18 cellular contexts compared by ENCODE assay signal in genomic region chr4:124278477-124278876, GRCh38.
DNase-seq lines count a peak whose midpoint lies in the region; ATAC-seq, FAIRE-seq and TF ChIP-seq lines count a peak whose summit lies in the region.
"Had no signal": no experiment of that assay in that cellular context is flagged by ENCODE, and none has a peak within 500 bp of the region (broad histone marks: within the 10 kb centered on the region; RNA-seq: fewer than 3 reads in every experiment).

No MANE protein-coding gene starts in this region.

- H3K9me1 ChIP-seq in keratinocyte (ENCODE audit: control insufficient read depth, extremely low read depth, insufficient read depth, low read length) = no peaks in the 10 kb centered on the region

- dilution Hi-C loops in keratinocyte (cut with MboI; ENCODE audit: extremely low pct_ligation_motif_present, low sequenced_read_pairs) = no loop called here

- no peaks in the 10 kb centered on the region for H3K36me3 Mint-ChIP-seq in Calu3 (ENCODE audit: insufficient read depth, unreplicated experiment)
- H3K36me3 Mint-ChIP-seq: brain had no signal

- intact Hi-C loops in Calu3 (cut with micrococcal nuclease; ENCODE audit: unreplicated experiment) = loop anchor here (2.0 kb wide), 1 partner anchor 36 kb away; no protein-coding TSS in a partner anchor
- intact Hi-C loops in kidney (cut with DNase I) = no loop called here

- H3K9ac ChIP-seq in HUES6 (ENCODE audit: low read length) (peak overlapping the region; percentile 50), keratinocyte (ENCODE audit: control insufficient read depth, extremely low read depth, insufficient read depth, low read length) (no peak overlapping the region), kidney (ENCODE audit: low read length in 2 of 2) (no peak overlapping the region)

- in situ Hi-C loops in astrocyte of the spinal cord (cut with HindIII; ENCODE audit: low sequenced_read_pairs) = no loop called here

- H3K36me3 ChIP-seq in HUES6 (ENCODE audit: control insufficient read depth, insufficient read depth, low read length) = no peaks in the 10 kb centered on the region
- H3K36me3 ChIP-seq in keratinocyte (ENCODE audit: control insufficient read depth in 2 of 2, extremely low read depth in 1 of 2, insufficient read depth in 2 of 2, low read length in 2 of 2) = no peaks in the 10 kb centered on the region
- H3K36me3 ChIP-seq in kidney (ENCODE audit: control insufficient read depth in 1 of 2, insufficient read depth in 2 of 2, low read length in 2 of 2) = no peaks in the 10 kb centered on the region
- H3K36me3 ChIP-seq: gastrocnemius medialis, WERI-Rb-1 had no signal

- DNase-seq in Calu3 = peak; percentile 46
- peak; percentile 19 for DNase-seq in astrocyte of the spinal cord (ENCODE audit: low read depth, low spot score)
- DNase-seq in keratinocyte (ENCODE audit: low read depth, low spot score) = no peak
- no peak for DNase-seq in NCI-H2107 treated with DMSO at 0.1 percent for 48 hours (lab: John Stamatoyannopoulos, UW; ENCODE audit: unreplicated experiment)
- no peak for DNase-seq in kidney
- DNase-seq: DMS153; effector CD8-positive, alpha-beta T cell; gastrocnemius medialis; midbrain; NCI-H1092; NK-92 treated with Interleukin-12 subunit alpha and Interleukin-12 subunit beta, amount 100 ng/mL, for 24 hours; small intestine; WERI-Rb-1 had no signal

- CTCF ChIA-PET in Calu3 (lab: Charles Lee) = no interaction called here

- no TSS peak for BruUV-seq in Calu3 (replicated peaks; lab: Mats Ljungman, UMichigan)

- H3K27me3 Mint-ChIP-seq in Calu3 (ENCODE audit: unreplicated experiment) = no peaks in the 10 kb centered on the region
- H3K27me3 Mint-ChIP-seq: brain had no signal

- no peaks in the 10 kb centered on the region for H3K27me3 ChIP-seq in HUES6 (ENCODE audit: control insufficient read depth, insufficient read depth, low read length)
- H3K27me3 ChIP-seq in keratinocyte (ENCODE audit: control insufficient read depth, extremely low read depth, insufficient read depth, low read length) = no peaks in the 10 kb centered on the region
- H3K27me3 ChIP-seq: gastrocnemius medialis had no signal

- no peaks in the 10 kb centered on the region for H4K20me1 ChIP-seq in keratinocyte (ENCODE audit: control insufficient read depth, extremely low read depth, insufficient read depth, low read length)

- H3K4me3 ChIP-seq in HUES6 (ENCODE audit: low read depth, low read length) = no peak overlapping the region
- no peak overlapping the region for H3K4me3 ChIP-seq in astrocyte of the spinal cord (ENCODE audit: low read depth, low read length)
- no peak overlapping the region for H3K4me3 ChIP-seq in keratinocyte (ENCODE audit: control insufficient read depth in 2 of 3, extremely low read depth in 1 of 3, insufficient read depth in 2 of 3, low read depth in 1 of 3, low read length in 3 of 3)
- no peak overlapping the region for H3K4me3 ChIP-seq in kidney (ENCODE audit: low read length in 2 of 2)
- H3K4me3 ChIP-seq: gastrocnemius medialis had no signal

- H3K4me1 ChIP-seq in HUES6 (ENCODE audit: control insufficient read depth, insufficient read depth, low read length) (peaks cover 4% of the 10 kb centered on the region; the same call in 1 of the 2 replicates), keratinocyte (ENCODE audit: control insufficient read depth, extremely low read depth, insufficient read depth, low read length) (peaks cover 26% of the 10 kb centered on the region), kidney (ENCODE audit: control insufficient read depth in 1 of 2, insufficient read depth in 1 of 2, low read depth in 1 of 2, low read length in 2 of 2) (no peaks in the 10 kb centered on the region)
- H3K4me1 ChIP-seq: gastrocnemius medialis had no signal

- H3K4me1 Mint-ChIP-seq in Calu3 (ENCODE audit: low read depth, unreplicated experiment) = peaks cover 45% of the 10 kb centered on the region
- H3K4me1 Mint-ChIP-seq: activated T-helper 17 cell treated with anti-CD3 and anti-CD28 coated beads, Interleukin-2, amount 50 U/mL, for 72 hours had no signal

- H3K9me3 Mint-ChIP-seq in Calu3 (ENCODE audit: low read depth, unreplicated experiment) = peaks cover 4% of the 10 kb centered on the region
- H3K9me3 Mint-ChIP-seq: activated T-helper 17 cell treated with anti-CD3 and anti-CD28 coated beads, Interleukin-2, amount 50 U/mL, for 72 hours had no signal

- H3K27ac Mint-ChIP-seq in Calu3 (ENCODE audit: unreplicated experiment) = peak overlapping the region; percentile 65
- H3K27ac Mint-ChIP-seq: activated T-helper 17 cell treated with anti-CD3 and anti-CD28 coated beads, Interleukin-2, amount 50 U/mL, for 72 hours; brain had no signal

- H3K9me3 ChIP-seq in HUES6 (ENCODE audit: control insufficient read depth, insufficient read depth, low read depth, low read length) = no peaks in the 10 kb centered on the region
- no peaks in the 10 kb centered on the region for H3K9me3 ChIP-seq in keratinocyte (ENCODE audit: control insufficient read depth, low read depth, low read length)
- no peaks in the 10 kb centered on the region for H3K9me3 ChIP-seq in kidney (ENCODE audit: control insufficient read depth in 1 of 2, low read length in 2 of 2)
- H3K9me3 ChIP-seq: gastrocnemius medialis had no signal

- H3K79me2 ChIP-seq in keratinocyte (ENCODE audit: control insufficient read depth, insufficient read depth, low read length) = no peaks in the 10 kb centered on the region

- peak overlapping the region; percentile 81; the same call in 1 of the 2 replicates for H3K27ac ChIP-seq in HUES6 (ENCODE audit: low read depth, low read length)
- H3K27ac ChIP-seq in keratinocyte (ENCODE audit: control insufficient read depth, insufficient read depth, low read length) = no peak overlapping the region
- no peak overlapping the region for H3K27ac ChIP-seq in kidney (ENCODE audit: low read depth in 2 of 2, low read length in 2 of 2)
- H3K27ac ChIP-seq: gastrocnemius medialis, WERI-Rb-1 had no signal

- H2AFZ ChIP-seq in keratinocyte (ENCODE audit: control insufficient read depth, low read length) = peak overlapping the region; percentile 16

- no peak overlapping the region for H3K4me3 Mint-ChIP-seq in Calu3 (ENCODE audit: low read depth, unreplicated experiment)
- H3K4me3 Mint-ChIP-seq: activated T-helper 17 cell treated with anti-CD3 and anti-CD28 coated beads, Interleukin-2, amount 50 U/mL, for 72 hours; brain had no signal

- no peak for TF ChIP-seq CTCF in Calu3 (IDR thresholded peaks at IDR 0.05; ENCODE audit: unreplicated experiment)
- no peak for TF ChIP-seq CTCF in astrocyte of the spinal cord (IDR thresholded peaks at IDR 0.05; ENCODE audit: low read depth, low read length)
- no peak for TF ChIP-seq CTCF in keratinocyte (optimal IDR thresholded peaks at IDR 0.05 in 1 of 3, IDR thresholded peaks at IDR 0.05 in 1 of 3, conservative IDR thresholded peaks at IDR 0.05 in 1 of 3; ENCODE audit: extremely low read depth in 1 of 3, insufficient read depth in 2 of 3, low read length in 3 of 3)
- TF ChIP-seq CTCF in kidney (IDR thresholded peaks at IDR 0.05; ENCODE audit: borderline replicate concordance, extremely low read depth, insufficient read depth) = no peak

- ATAC-seq in HG02840 (IDR thresholded peaks at IDR 0.05; ENCODE audit: low FRiP score, unreplicated experiment) (no peak), GM21529 (IDR thresholded peaks at IDR 0.05; ENCODE audit: unreplicated experiment) (no peak)
- ATAC-seq: activated T-helper 17 cell treated with anti-CD3 and anti-CD28 coated beads, Interleukin-2, amount 50 U/mL, for 72 hours; gastrocnemius medialis had no signal

- FAIRE-seq in keratinocyte (lab: Jason Lieb, UNC) (no peak), kidney (lab: Jason Lieb, UNC) (no peak)
- FAIRE-seq: small intestine had no signal

- H3K4me2 ChIP-seq in keratinocyte (ENCODE audit: control insufficient read depth, extremely low read depth, insufficient read depth, low read depth, low read length) = peak overlapping the region; percentile 18

Comparison
In these comparisons a context has a peak if more than half of its experiments do, and no peak if none do; other contexts are left out.
1. DNase-seq: peak in Calu3 (single experiment) and astrocyte of the spinal cord (single experiment); none in keratinocyte (single experiment), NCI-H2107 treated with DMSO at 0.1 percent for 48 hours (single experiment) and kidney (single experiment).